In the genomic region with DNA sequence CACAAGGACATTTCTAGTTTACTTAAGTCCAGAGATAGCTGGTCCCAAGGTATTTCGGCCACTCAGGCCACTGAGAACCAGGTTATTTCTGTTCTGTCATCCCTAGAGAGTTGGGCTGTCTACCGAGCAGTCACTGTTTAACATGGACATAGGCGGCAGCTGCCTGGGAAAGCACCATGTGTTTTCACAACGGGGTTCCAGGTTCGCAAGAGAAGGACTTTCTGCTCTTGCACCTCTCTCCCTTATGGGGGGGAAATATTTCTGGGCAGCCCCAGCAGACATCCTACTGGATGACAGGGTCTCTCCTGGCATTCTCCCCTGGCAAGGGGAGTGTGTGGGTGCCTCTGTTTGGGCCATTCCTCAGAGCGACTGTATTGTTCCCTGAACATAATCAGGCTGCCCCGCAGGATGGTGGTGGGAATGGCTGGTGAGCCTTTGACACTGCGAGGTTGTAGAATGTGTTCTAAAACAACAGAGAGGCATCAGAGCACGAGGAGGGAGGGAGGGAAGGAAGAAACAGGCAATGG, we compare ENCODE assay signal across 25 cellular contexts.
DNase-seq lines count a peak whose midpoint lies in the region; ATAC-seq, FAIRE-seq and TF ChIP-seq lines count a peak whose summit lies in the region.
"Had no signal": no experiment of that assay in that cellular context is flagged by ENCODE, and none has a peak within 500 bp of the region (broad histone marks: within the 10 kb centered on the region; RNA-seq: fewer than 3 reads in every experiment).

No MANE protein-coding gene starts in this region.

- no peak overlapping the region for H3K4me3 Mint-ChIP-seq in chondrocyte (ENCODE audit: unreplicated experiment)
- H3K4me3 Mint-ChIP-seq: activated CD8-positive, alpha-beta T cell treated with anti-CD3 and anti-CD28 coated beads for 36 hours; activated T-helper 17 cell treated with anti-CD3 and anti-CD28 coated beads, Interleukin-2, amount 50 U/mL, for 72 hours; central memory CD8-positive, alpha-beta T cell; effector memory CD8-positive, alpha-beta T cell; naive thymus-derived CD4-positive, alpha-beta T cell had no signal

- H3K4me1 Mint-ChIP-seq in chondrocyte (ENCODE audit: low read depth), result no peaks in the 10 kb centered on the region

- H3K27ac Mint-ChIP-seq in chondrocyte (ENCODE audit: unreplicated experiment), result no peak overlapping the region
- H3K27ac Mint-ChIP-seq: activated CD8-positive, alpha-beta T cell treated with anti-CD3 and anti-CD28 coated beads for 36 hours; effector memory CD8-positive, alpha-beta T cell had no signal

- H3K27me3 Mint-ChIP-seq in chondrocyte (ENCODE audit: low read depth), result peaks cover 2% of the 10 kb centered on the region
- H3K27me3 Mint-ChIP-seq: activated T-helper 17 cell treated with anti-CD3 and anti-CD28 coated beads, Interleukin-2, amount 50 U/mL, for 72 hours; central memory CD8-positive, alpha-beta T cell; naive thymus-derived CD4-positive, alpha-beta T cell had no signal

- no peak; the same call in 1 of the 2 replicates for TF ChIP-seq POLR2A in GM12891 (IDR thresholded peaks at IDR 0.05; ENCODE audit: low read depth, low read length)

- no peaks in the 10 kb centered on the region for H3K9me3 Mint-ChIP-seq in chondrocyte (ENCODE audit: low read depth)
- H3K9me3 Mint-ChIP-seq: activated CD8-positive, alpha-beta T cell treated with anti-CD3 and anti-CD28 coated beads for 36 hours; activated T-helper 17 cell treated with anti-CD3 and anti-CD28 coated beads, Interleukin-2, amount 50 U/mL, for 72 hours; central memory CD8-positive, alpha-beta T cell; effector memory CD8-positive, alpha-beta T cell had no signal

- FAIRE-seq in GM12891 (lab: Jason Lieb, UNC), result peak; percentile 35

- DNase-seq in GM12891 (ENCODE audit: insufficient read length, low spot score), result no peak
- DNase-seq in chondrocyte (ENCODE audit: low spot score), result peak; percentile 28
- no peak for DNase-seq in NCI-H526 treated with DMSO at 0.1 percent for 48 hours (lab: John Stamatoyannopoulos, UW)
- no peak for DNase-seq in globus pallidus (ENCODE audit: low spot score)
- no peak for DNase-seq in dedifferentiated amniotic fluid mesenchymal stem cell (ENCODE audit: extremely low spot score)
- DNase-seq: AML-193; Calu3; effector memory CD8-positive, alpha-beta T cell; GDM1; H7; heart right ventricle; MV-4-11; naive thymus-derived CD4-positive, alpha-beta T cell; NCI-H1930; NCI-H510A treated with DMSO at 0.1 percent for 48 hours; Right ventricle myocardium superior; spleen; T-helper 1 cell; tibial artery had no signal

- no peak for TF ChIP-seq CTCF in chondrocyte (IDR thresholded peaks at IDR 0.05)

- H3K36me3 Mint-ChIP-seq in chondrocyte (ENCODE audit: low read depth), result no peaks in the 10 kb centered on the region

- ATAC-seq in GM19025 (IDR thresholded peaks at IDR 0.05; ENCODE audit: low read depth, unreplicated experiment), result peak; percentile 23
- ATAC-seq in HG02970 (IDR thresholded peaks at IDR 0.05; ENCODE audit: low FRiP score, unreplicated experiment), result peak; percentile 23
- ATAC-seq in esophagus mucosa, result no peak
- ATAC-seq: activated CD8-positive, alpha-beta T cell treated with anti-CD3 and anti-CD28 coated beads for 36 hours; activated T-helper 17 cell treated with anti-CD3 and anti-CD28 coated beads, Interleukin-2, amount 50 U/mL, for 72 hours; effector memory CD8-positive, alpha-beta T cell; naive thymus-derived CD4-positive, alpha-beta T cell had no signal

TF ChIP-seq in GM12891, 5 proteins besides CTCF, POLR2A, EP300 and RAD21:
- TF ChIP-seq TAF1 (IDR thresholded peaks at IDR 0.05; ENCODE audit: low read depth, low read length), result peak; percentile 19; the same call in 1 of the 2 replicates
- TF ChIP-seq POLR2AphosphoS5 (IDR thresholded peaks at IDR 0.05; ENCODE audit: low read depth, low read length), result peak; percentile 56; the same call in 1 of the 2 replicates
- TF ChIP-seq POU2F2 (IDR thresholded peaks at IDR 0.05; ENCODE audit: low read depth, low read length), result no peak
- no peak for TF ChIP-seq SPI1 (IDR thresholded peaks at IDR 0.05; ENCODE audit: low read depth, low read length)
